ENCODE assay signal across 9 cellular contexts in the genomic region with DNA sequence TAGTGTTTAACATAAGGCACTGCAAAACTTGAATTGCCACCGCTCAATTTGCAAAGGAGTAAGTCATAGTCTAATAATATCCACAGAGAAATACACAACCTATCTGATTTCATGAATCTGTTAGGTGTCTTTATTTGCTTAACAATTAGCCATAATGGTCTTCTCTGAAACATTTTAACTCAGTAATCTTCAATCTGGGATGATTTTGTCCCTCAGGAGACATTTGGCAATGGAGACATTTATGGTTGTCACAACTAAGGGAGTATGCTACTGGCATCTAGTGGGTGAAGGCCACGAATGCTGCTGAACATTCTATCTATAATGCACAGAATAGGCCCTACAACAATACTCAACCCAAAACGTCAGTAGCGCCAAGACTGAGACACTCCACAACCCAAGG. TPM values are rescaled to one million over a fixed set of nuclear protein-coding genes. Genes with fewer than 3 reads are reported as not detected.
DNase-seq lines count a peak whose midpoint lies in the region; ATAC-seq, FAIRE-seq and TF ChIP-seq lines count a peak whose summit lies in the region.
"Had no signal": no experiment of that assay in that cellular context is flagged by ENCODE, and none has a peak within 500 bp of the region (broad histone marks: within the 10 kb centered on the region; RNA-seq: fewer than 3 reads in every experiment).

No MANE protein-coding gene starts in this region.

- peak; percentile 40 to 53; a peak in 4 of 5 replicates for TF ChIP-seq RAD21 in A549 (conservative IDR thresholded peaks at IDR 0.05 in 1 of 2, IDR thresholded peaks at IDR 0.05 in 1 of 2)

- H3K27ac ChIP-seq in A549 (no peak overlapping the region), ovary (no peak overlapping the region)

- in situ Hi-C loops in SK-MEL-5 (cut with HindIII; ENCODE audit: low pct_unique_long_range_greater_than_20kb, low sequenced_read_pairs) = no loop called here

- peaks cover 30% of the 10 kb centered on the region for H3K4me1 ChIP-seq in A549
- peaks cover 3% of the 10 kb centered on the region for H3K4me1 ChIP-seq in ovary (ENCODE audit: insufficient read depth)

- TF ChIP-seq POLR2A in A549 (IDR thresholded peaks at IDR 0.05; ENCODE audit: low read length) (no peak), ovary (IDR thresholded peaks at IDR 0.05) (no peak)

- WGBS in A549 (ENCODE audit: missing lambda C conversion rate) = 67% methylated on average over 4 of the region's 4 CpGs
- WGBS in ovary, 3 donors = 65 to 68% (median 66%) methylated on average over 4 of the region's 4 CpGs

- H3K9me3 ChIP-seq in A549 = no peaks in the 10 kb centered on the region
- no peaks in the 10 kb centered on the region for H3K9me3 ChIP-seq in ovary

- intact Hi-C loops in ovary (cut with DNase I) = loop anchor here in 1 of 4 donors (10.0 kb wide), 1 partner anchor 47 kb away; no protein-coding TSS in a partner anchor

- CTCF ChIA-PET in A549 (lab: Yijun Ruan, JAX) = interaction anchor here (1.6 kb wide), 1 partner anchor 12 kb away, joined by 3 read pairs; no protein-coding TSS in a partner anchor

- no peak overlapping the region for H3K4me3 ChIP-seq in A549
- H3K4me3 ChIP-seq in ovary = no peak overlapping the region

- DNase-seq in A549 (ENCODE audit: low read depth in 1 of 2, low spot score in 1 of 2) (peak in 1 of 2 experiments; percentile 44), SK-MEL-5 (ENCODE audit: low read depth, low spot score) (peak; percentile 53), globus pallidus (ENCODE audit: low spot score) (peak; percentile 62), ovary (no peak), cortex of kidney (lab: John Stamatoyannopoulos, UW) (no peak)
- DNase-seq: EL had no signal

- ATAC-seq in A549 (no peak), GM21529 (IDR thresholded peaks at IDR 0.05; ENCODE audit: unreplicated experiment) (no peak), HG02981 (IDR thresholded peaks at IDR 0.05; ENCODE audit: unreplicated experiment) (no peak)

- H3K36me3 ChIP-seq in ovary = no peaks in the 10 kb centered on the region

- H3K27me3 ChIP-seq in ovary = no peaks in the 10 kb centered on the region

- POLR2A ChIA-PET in A549 (lab: Yijun Ruan, JAX) = no interaction called here

- TF ChIP-seq CTCF in A549 (IDR thresholded peaks at IDR 0.05) (peak; percentile 42; the same call in 2 of the 3 replicates), ovary (IDR thresholded peaks at IDR 0.05) (no peak)

- FAIRE-seq in A549 (lab: Jason Lieb, UNC) (no peak), G401.6 (lab: Jason Lieb, UNC) (peak; percentile 37)

- no peak overlapping the region for H3K4me2 ChIP-seq in A549

- TF ChIP-seq EP300 in A549 (IDR thresholded peaks at IDR 0.05) (no peak), ovary (IDR thresholded peaks at IDR 0.05) (no peak)

TF ChIP-seq in A549, 52 proteins besides CTCF, POLR2A, EP300 and RAD21:
- TF ChIP-seq HDAC2 (IDR thresholded peaks at IDR 0.05) (no peak), MAFK (IDR thresholded peaks at IDR 0.05; ENCODE audit: partially characterized antibody) (no peak), SMC3 (IDR thresholded peaks at IDR 0.05) (no peak), HOXB13 (CRISPR knock-in tag; IDR thresholded peaks at IDR 0.05; ENCODE audit: low read depth) (no peak), POLR2AphosphoS2 (conservative IDR thresholded peaks at IDR 0.05; ENCODE audit: low read length) (no peak), TFCP2L1 (CRISPR knock-in tag; IDR thresholded peaks at IDR 0.05) (no peak), HOXA7 (CRISPR knock-in tag; IDR thresholded peaks at IDR 0.05) (no peak), JUN (IDR thresholded peaks at IDR 0.05) (no peak), ELK1 (IDR thresholded peaks at IDR 0.05; ENCODE audit: low read depth, low read length) (no peak), GATA3 (IDR thresholded peaks at IDR 0.05; ENCODE audit: borderline replicate concordance) (no peak), BHLHE40 (IDR thresholded peaks at IDR 0.05; ENCODE audit: low read depth, low read length) (no peak), ZC3H11A (IDR thresholded peaks at IDR 0.05) (no peak), CEBPB (IDR thresholded peaks at IDR 0.05) (no peak), CBX2 (IDR thresholded peaks at IDR 0.05; ENCODE audit: borderline replicate concordance, low read depth) (no peak), CHD2 (IDR thresholded peaks at IDR 0.05; ENCODE audit: low read length, partially characterized antibody) (no peak), CBX8 (IDR thresholded peaks at IDR 0.05) (no peak), ZFP36 (IDR thresholded peaks at IDR 0.05; ENCODE audit: borderline replicate concordance, partially characterized antibody) (no peak)
- TF ChIP-seq, protein P1, sequence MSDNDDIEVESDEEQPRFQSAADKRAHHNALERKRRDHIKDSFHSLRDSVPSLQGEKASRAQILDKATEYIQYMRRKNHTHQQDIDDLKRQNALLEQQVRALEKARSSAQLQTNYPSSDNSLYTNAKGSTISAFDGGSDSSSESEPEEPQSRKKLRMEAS (IDR thresholded peaks at IDR 0.05) = no peak
- TF ChIP-seq, protein P2, sequence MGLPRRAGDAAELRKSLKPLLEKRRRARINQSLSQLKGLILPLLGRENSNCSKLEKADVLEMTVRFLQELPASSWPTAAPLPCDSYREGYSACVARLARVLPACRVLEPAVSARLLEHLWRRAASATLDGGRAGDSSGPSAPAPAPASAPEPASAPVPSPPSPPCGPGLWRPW (IDR thresholded peaks at IDR 0.05) = no peak

RNA-seq across cellular contexts. Expression of gene UBE2G1, which starts 4.3 kb away (rescaled TPM):
- polyA plus RNA-seq in A549 (2011; rRNA removed) (100 and 117 TPM in 2 replicates), A549 (2017; fragmentation: RNase III; extraction: RNeasy Plus Mini Kit Qiagen cat#74134 plus additional on column Dnase treatment) (76.3 to 86.2 TPM (median 78.5 TPM) in 3 replicates), ovary (10 to 100 TPM; 12.4 to 50.7 TPM)
- polyA plus RNA-seq in A549 (2012; cell fraction: cytosol; rRNA removed) = 38.3 and 54.8 TPM in 2 replicates
- 25.3 and 26.8 TPM in 2 replicates for polyA plus RNA-seq in A549 (2012; cell fraction: nucleus; rRNA removed)
- polyA minus RNA-seq in A549 (2011; rRNA and poly(A)+ RNA removed) = 47.7 and 50.8 TPM in 2 replicates
- 54.0 and 57.0 TPM in 2 replicates for total RNA-seq in SK-MEL-5 (2014; rRNA removed; shearing (Covaris generic))
- 58.3 and 61.2 TPM in 2 replicates for polyA plus RNA-seq in SK-MEL-5 (2015; cell fraction: cytosol; rRNA removed)
- 19.6 and 22.2 TPM in 2 replicates for polyA plus RNA-seq in SK-MEL-5 (2015; cell fraction: nucleus; rRNA removed)
- total RNA-seq in ovary = 10 to 100 TPM; 30.5 to 46.1 (median 36.5) TPM

Comparison
In these comparisons a context has a peak if more than half of its experiments do, and no peak if none do; other contexts are left out.
1. DNase-seq: peak in SK-MEL-5 (single experiment) and globus pallidus (single experiment); none in ovary (0 of 5) and cortex of kidney (single experiment).